Comparison of ENCODE assay signal across 1 cellular context in genomic region chr1:80250573-80251168, GRCh38.
TF ChIP-seq lines count a peak whose summit lies in the region.

No MANE protein-coding gene starts in this region.

TF ChIP-seq in HEK293, 187 proteins besides CTCF, POLR2A, EP300 and RAD21 (continued from another document and continues in another):
- no peak for TF ChIP-seq PRDM10 (tag by site-specific recombination; IDR thresholded peaks at IDR 0.05)
- no peak for TF ChIP-seq ZFHX2 (tag by site-specific recombination; conservative IDR thresholded peaks at IDR 0.05)
- no peak for TF ChIP-seq ZNF571 (tag by site-specific recombination; IDR thresholded peaks at IDR 0.05)
- no peak for TF ChIP-seq OSR2 (tag by site-specific recombination; IDR thresholded peaks at IDR 0.05)
- TF ChIP-seq SALL2 (tag by site-specific recombination; IDR thresholded peaks at IDR 0.05; ENCODE audit: borderline replicate concordance) = no peak
- TF ChIP-seq ZNF280C (tag by site-specific recombination; IDR thresholded peaks at IDR 0.05) = no peak
- no peak for TF ChIP-seq ZBTB8A (tag by site-specific recombination; IDR thresholded peaks at IDR 0.05)
- TF ChIP-seq ZBTB17 (tag by site-specific recombination; IDR thresholded peaks at IDR 0.05) = no peak
- no peak for TF ChIP-seq KLF17 (tag by site-specific recombination; IDR thresholded peaks at IDR 0.05)
- TF ChIP-seq OVOL3 (tag by site-specific recombination; IDR thresholded peaks at IDR 0.05) = no peak
- TF ChIP-seq ATF2 (tag by site-specific recombination; IDR thresholded peaks at IDR 0.05; ENCODE audit: low read depth) = no peak
- no peak for TF ChIP-seq ZNF670 (tag by site-specific recombination; IDR thresholded peaks at IDR 0.05; ENCODE audit: low read depth)
- TF ChIP-seq ZNF621 (tag by site-specific recombination; IDR thresholded peaks at IDR 0.05) = no peak
- no peak for TF ChIP-seq PRDM4 (tag by site-specific recombination; IDR thresholded peaks at IDR 0.05)
- peak; percentile 44; the same call in 1 of the 2 replicates for TF ChIP-seq WT1 (tag by site-specific recombination; IDR thresholded peaks at IDR 0.05)
- TF ChIP-seq ZNF629 (tag by site-specific recombination; IDR thresholded peaks at IDR 0.05) = peak; percentile 43
- peak; percentile 97 for TF ChIP-seq SCRT1 (tag by site-specific recombination; IDR thresholded peaks at IDR 0.05; ENCODE audit: borderline replicate concordance)
- TF ChIP-seq ZNF184 (tag by site-specific recombination; IDR thresholded peaks at IDR 0.05) = 0 out of 2 replicates have a peak, but pooled peaks have one; percentile 75
- TF ChIP-seq FEZF1 (tag by site-specific recombination; IDR thresholded peaks at IDR 0.05) = peak; percentile 59
- peak; percentile 46; the same call in 1 of the 2 replicates for TF ChIP-seq ZNF501 (tag by site-specific recombination; IDR thresholded peaks at IDR 0.05)
- TF ChIP-seq ZNF530 (tag by site-specific recombination; IDR thresholded peaks at IDR 0.05; ENCODE audit: low read depth) = no peak
- TF ChIP-seq ZNF302 (tag by site-specific recombination; IDR thresholded peaks at IDR 0.05; ENCODE audit: low read depth) = no peak
- TF ChIP-seq HIC1 (tag by site-specific recombination; IDR thresholded peaks at IDR 0.05) = peak; percentile 67
- no peak for TF ChIP-seq ZNF830 (tag by site-specific recombination; IDR thresholded peaks at IDR 0.05; ENCODE audit: low read depth)
- no peak for TF ChIP-seq ZBTB11 (tag by site-specific recombination; conservative IDR thresholded peaks at IDR 0.05; ENCODE audit: low read depth)
- no peak; the same call in 1 of the 2 replicates for TF ChIP-seq ZNF394 (tag by site-specific recombination; IDR thresholded peaks at IDR 0.05; ENCODE audit: borderline replicate concordance)
- TF ChIP-seq ZNF121 (tag by site-specific recombination; IDR thresholded peaks at IDR 0.05) = no peak
- 0 out of 2 replicates have a peak, but pooled peaks have one; percentile 54 for TF ChIP-seq ZEB2 (tag by site-specific recombination; IDR thresholded peaks at IDR 0.05)
- no peak for TF ChIP-seq GLI4 (tag by site-specific recombination; IDR thresholded peaks at IDR 0.05)
- TF ChIP-seq ZNF776 (tag by site-specific recombination; IDR thresholded peaks at IDR 0.05; ENCODE audit: borderline replicate concordance) = no peak
- TF ChIP-seq ZNF223 (tag by site-specific recombination; IDR thresholded peaks at IDR 0.05) = no peak
- TF ChIP-seq KLF8 (tag by site-specific recombination; IDR thresholded peaks at IDR 0.05) = 0 out of 2 replicates have a peak, but pooled peaks have one; percentile 18
- no peak for TF ChIP-seq ZSCAN30 (tag by site-specific recombination; IDR thresholded peaks at IDR 0.05)
- no peak for TF ChIP-seq ZNF692 (tag by site-specific recombination; IDR thresholded peaks at IDR 0.05)
- TF ChIP-seq PRDM1 (tag by site-specific recombination; IDR thresholded peaks at IDR 0.05) = no peak
- peak; percentile 91 for TF ChIP-seq INSM2 (tag by site-specific recombination; IDR thresholded peaks at IDR 0.05)
- TF ChIP-seq HOXC10 (CRISPR knock-in tag; IDR thresholded peaks at IDR 0.05) = no peak
- no peak for TF ChIP-seq ZNF664 (tag by site-specific recombination; IDR thresholded peaks at IDR 0.05)
- TF ChIP-seq ZNF677 (tag by site-specific recombination; IDR thresholded peaks at IDR 0.05) = no peak
